8 cellular contexts compared by ENCODE assay signal in genomic region chr12:110048242-110049027, GRCh38. TPM values are rescaled to one million over a fixed set of nuclear protein-coding genes. Genes with fewer than 3 reads are reported as not detected.
DNase-seq lines count a peak whose midpoint lies in the region; ATAC-seq and TF ChIP-seq lines count a peak whose summit lies in the region.

Gene C12orf76 (minus strand): TSS chr12:110048522. CDS start chr12:110048495, 27 bp downstream.

- DNase-seq in C1 segment of cervical spinal cord (lab: John Stamatoyannopoulos, UW), result peak; percentile 37 to 94 (median 86)
- DNase-seq in NCI-H748 treated with DMSO at 0.1 percent for 48 hours (lab: John Stamatoyannopoulos, UW), result peak; percentile 95
- DNase-seq in activated CD4-positive, alpha-beta T cell treated with anti-CD3 and anti-CD28 coated beads, Interleukin-2, amount 50 U/mL, for 24 hours (ENCODE audit: low read depth in 1 of 2, low spot score in 1 of 2), result peak; percentile 70 to 90
- peak; percentile 92 to 95 for DNase-seq in dermis microvascular lymphatic vessel endothelial cell (ENCODE audit: low read depth in 2 of 2)
- DNase-seq in stimulated activated CD4-positive, alpha-beta T cell treated with anti-CD3 and anti-CD28 coated beads, Interleukin-4, amount 100 ng/mL, for 24 hours, result peak; percentile 92

- no peaks in the 10 kb centered on the region for H3K27me3 ChIP-seq in liver (ENCODE audit: control insufficient read depth in 4 of 4, insufficient read depth in 4 of 4, low read length in 3 of 4)

- H3K9me3 ChIP-seq in liver (ENCODE audit: control insufficient read depth in 4 of 4, low read length in 3 of 4), result no peaks in the 10 kb centered on the region

- H3K9ac ChIP-seq in liver (ENCODE audit: low read depth in 1 of 2, low read length in 2 of 2), result peak within 1 kb of the TSS; percentile 36 to 85

- H3K4me1 ChIP-seq in liver (ENCODE audit: control insufficient read depth in 4 of 4, insufficient read depth in 4 of 4, low read length in 3 of 4), result peaks cover 6 to 23% (median 18%) of the 10 kb centered on the region in 4 donors

- WGBS in liver, result 2% methylated on average over 47 of the region's 47 CpGs

- peak; percentile 55 to 63 for TF ChIP-seq RAD21 in liver (IDR thresholded peaks at IDR 0.05)

- peak within 1 kb of the TSS; percentile 74 to 77 for H3K27ac ChIP-seq in liver (ENCODE audit: low read depth in 1 of 2, low read length in 2 of 2)

- TF ChIP-seq CTCF in liver (IDR thresholded peaks at IDR 0.05; ENCODE audit: low read depth, low read length, missing input control), result no peak

- no peaks in the 10 kb centered on the region for H3K36me3 ChIP-seq in liver (ENCODE audit: control insufficient read depth in 4 of 4, insufficient read depth in 3 of 4, low read depth in 1 of 4, low read length in 3 of 4)

- peak within 1 kb of the TSS; percentile 79 to 91 (median 79) for H3K4me3 ChIP-seq in liver (ENCODE audit: low read depth in 1 of 3, low read length in 3 of 3)

- ATAC-seq in GM19372 (IDR thresholded peaks at IDR 0.05; ENCODE audit: low read depth, unreplicated experiment) (peak; percentile 99), HG03558 (IDR thresholded peaks at IDR 0.05; ENCODE audit: extremely low read depth, unreplicated experiment) (peak; percentile 99)

TF ChIP-seq in liver, 16 proteins besides CTCF, POLR2A, EP300 and RAD21:
- TF ChIP-seq EGR1 (IDR thresholded peaks at IDR 0.05; ENCODE audit: low read depth in 2 of 2) (peak in 1 of 2 donors; percentile 61), ZBTB33 (IDR thresholded peaks at IDR 0.05) (peak; percentile 57), HNF4G (IDR thresholded peaks at IDR 0.05) (peak; percentile 38), FOXA2 (IDR thresholded peaks at IDR 0.05) (peak; percentile 32), HNF4A (conservative IDR thresholded peaks at IDR 0.05) (peak; percentile 48 to 68), REST (IDR thresholded peaks at IDR 0.05) (peak; percentile 77), RXRA (IDR thresholded peaks at IDR 0.05) (peak; percentile 47 to 60), FOXA1 (IDR thresholded peaks at IDR 0.05) (peak; percentile 9), NR2F2 (IDR thresholded peaks at IDR 0.05) (peak; percentile 52), ATF3 (IDR thresholded peaks at IDR 0.05) (no peak), GABPA (IDR thresholded peaks at IDR 0.05 in 1 of 2, conservative IDR thresholded peaks at IDR 0.05 in 1 of 2) (peak; percentile 86 to 95), TAF1 (conservative IDR thresholded peaks at IDR 0.05) (peak; percentile 65), JUND (IDR thresholded peaks at IDR 0.05) (no peak), SP1 (IDR thresholded peaks at IDR 0.05) (peak; percentile 84), YY1 (IDR thresholded peaks at IDR 0.05) (peak; percentile 87), MAX (IDR thresholded peaks at IDR 0.05) (peak; percentile 66)

RNA-seq across cellular contexts. Expression of gene C12orf76, which starts in this region (rescaled TPM):
- total RNA-seq in dermis microvascular lymphatic vessel endothelial cell (11.9 and 15.4 TPM in 2 replicates), liver (10 to 100 TPM in 1 of 2 donors, 1 to 10 TPM in 1; 5.9 to 22.4 TPM)
- 1 to 10 TPM; 5.6 to 6.4 TPM for polyA plus RNA-seq in liver

Comparison
In these comparisons a context has a peak if more than half of its experiments do, and no peak if none do; other contexts are left out.
1. Peak in every context shown above with its lines: DNase-seq, ATAC-seq, H3K4me3 ChIP-seq and H3K27ac ChIP-seq.